8 cellular contexts compared by ENCODE assay signal in genomic region chrX:53321216-53321942, GRCh38. TPM values are rescaled to one million over a fixed set of nuclear protein-coding genes. Genes with fewer than 3 reads are reported as not detected.
DNase-seq lines count a peak whose midpoint lies in the region; ATAC-seq and TF ChIP-seq lines count a peak whose summit lies in the region.

No MANE protein-coding gene starts in this region.

- peaks cover 6% of the 10 kb centered on the region for H3K9me3 Mint-ChIP-seq in neural crest cell

- no peak for TF ChIP-seq EP300 in esophagus muscularis mucosa (IDR thresholded peaks at IDR 0.05)

- H3K36me3 ChIP-seq in ES-I3 (ENCODE audit: insufficient read depth, low read length): no peaks in the 10 kb centered on the region
- H3K36me3 ChIP-seq in SK-N-MC (ENCODE audit: insufficient read depth, low read length): no peaks in the 10 kb centered on the region
- no peaks in the 10 kb centered on the region for H3K36me3 ChIP-seq in esophagus muscularis mucosa

- DNase-seq in SK-N-MC (ENCODE audit: low read depth, low spot score) (no peak), esophagus muscularis mucosa (ENCODE audit: extremely low spot score) (no peak), neural crest cell (ENCODE audit: low read depth, low spot score) (no peak), SHP77 treated with DMSO at 0.1 percent for 48 hours (lab: John Stamatoyannopoulos, UW) (no peak), medulla oblongata (ENCODE audit: extremely low spot score) (no peak)

- H3K9ac ChIP-seq in ES-I3 (ENCODE audit: low read depth, low read length) (peak overlapping the region; percentile 44; the same call in 1 of the 2 replicates), SK-N-MC (ENCODE audit: insufficient read length) (peak overlapping the region; percentile 45)

- H3K9me3 ChIP-seq in ES-I3 (ENCODE audit: control insufficient read depth, insufficient read depth, low read length) (no peaks in the 10 kb centered on the region), SK-N-MC (ENCODE audit: low read depth, low read length) (no peaks in the 10 kb centered on the region), esophagus muscularis mucosa (no peaks in the 10 kb centered on the region)

- H3K4me1 Mint-ChIP-seq in neural crest cell: peaks cover 8% of the 10 kb centered on the region

- H3K27ac ChIP-seq in SK-N-MC (no peak overlapping the region), esophagus muscularis mucosa (replicated peaks in 1 of 4) (peak overlapping the region in 2 of 4 donors; percentile 20 to 30)

- WGBS in esophagus muscularis mucosa: 0% methylated on average over 4 of the region's 60 CpGs

- no peak for TF ChIP-seq POLR2A in esophagus muscularis mucosa (IDR thresholded peaks at IDR 0.05; ENCODE audit: low read depth)

- H3K27me3 Mint-ChIP-seq in neural crest cell (ENCODE audit: low read depth): peaks cover 81% of the 10 kb centered on the region

- peak overlapping the region; percentile 77 for H3K4me3 ChIP-seq in SK-N-MC
- peak overlapping the region; percentile 59 to 68 (median 64) for H3K4me3 ChIP-seq in esophagus muscularis mucosa

- H3K27me3 ChIP-seq in esophagus muscularis mucosa: peaks cover 0 to 8% (median 3%) of the 10 kb centered on the region in 4 donors

- no peak for TF ChIP-seq CTCF in esophagus muscularis mucosa (IDR thresholded peaks at IDR 0.05)
- TF ChIP-seq CTCF in neural crest cell (conservative IDR thresholded peaks at IDR 0.05): no peak

- H3K4me3 Mint-ChIP-seq in neural crest cell: peak overlapping the region; percentile 38

- H3K36me3 Mint-ChIP-seq in neural crest cell (ENCODE audit: low read depth): peaks cover 2% of the 10 kb centered on the region

- no peak overlapping the region for H3K27ac Mint-ChIP-seq in neural crest cell (ENCODE audit: unreplicated experiment)

- ATAC-seq in GM21367 (IDR thresholded peaks at IDR 0.05; ENCODE audit: unreplicated experiment): no peak
- ATAC-seq in HG03097 (IDR thresholded peaks at IDR 0.05; ENCODE audit: low FRiP score, unreplicated experiment): no peak

- intact Hi-C loops in esophagus muscularis mucosa (cut with DNase I): no loop called here

- H3K4me1 ChIP-seq in ES-I3 (ENCODE audit: insufficient read depth, low read length): peaks cover 28% of the 10 kb centered on the region; the same call in 1 of the 2 replicates
- peaks cover 0 to 39% (median 30%) of the 10 kb centered on the region in 4 donors for H3K4me1 ChIP-seq in esophagus muscularis mucosa

RNA-seq across cellular contexts. Expression of gene IQSEC2, which starts 40.0 kb away (rescaled TPM):
- total RNA-seq in esophagus muscularis mucosa: 10 to 100 TPM; 12.0 to 24.8 (median 20.0) TPM
- 0.96 and 1.7 TPM in 2 replicates for total RNA-seq in neural crest cell
